Comparison of ENCODE assay signal across 8 cellular contexts in the genomic region with DNA sequence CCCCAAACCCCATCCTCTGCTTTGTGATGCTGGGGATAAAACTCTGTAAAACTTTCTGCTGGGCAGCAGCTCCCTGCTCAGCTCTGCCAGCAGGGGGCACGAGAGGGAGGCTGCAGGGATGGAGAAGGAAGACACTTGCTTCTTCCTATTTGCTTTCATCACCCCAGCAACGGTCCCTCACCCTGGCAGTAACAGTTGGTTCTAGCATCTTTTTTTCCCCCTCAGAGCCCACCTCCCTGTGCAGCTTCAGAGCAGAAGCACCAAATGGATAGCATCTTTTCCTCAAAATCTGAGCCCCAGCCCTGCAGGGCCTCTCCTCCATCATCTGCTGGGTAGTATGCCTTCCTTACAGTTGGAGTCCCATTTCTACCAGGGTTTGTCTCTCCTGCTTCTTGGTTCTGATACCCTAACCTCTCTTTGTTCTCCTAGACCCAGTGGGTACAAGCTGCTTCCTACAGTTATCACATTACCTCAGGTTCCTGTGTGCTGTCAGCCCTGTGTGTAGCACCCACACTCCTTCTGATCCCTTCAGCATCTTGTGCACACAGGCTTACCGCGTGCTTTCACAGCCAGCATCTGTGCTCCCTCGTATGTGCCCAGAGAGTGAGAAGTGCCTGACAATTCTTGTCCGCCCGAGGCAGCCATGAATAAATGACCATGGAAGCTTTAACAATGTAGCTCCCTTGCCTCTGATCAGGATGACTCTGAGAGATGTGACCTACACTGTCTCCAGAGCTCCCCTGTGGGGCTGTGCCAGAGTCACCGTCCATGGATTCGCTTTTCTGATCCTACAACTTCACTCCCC. TPM values are rescaled to one million over a fixed set of nuclear protein-coding genes. Genes with fewer than 3 reads are reported as not detected.
DNase-seq lines count a peak whose midpoint lies in the region; ATAC-seq and TF ChIP-seq lines count a peak whose summit lies in the region.

No MANE protein-coding gene starts in this region.

- peak overlapping the region; percentile 92 for H3K27ac Mint-ChIP-seq in neural progenitor cell

- peak; percentile 52 for DNase-seq in AG09319 (ENCODE audit: extremely low read depth, low read depth)
- peak; percentile 81 for DNase-seq in HT-29 (ENCODE audit: low spot score)
- peak; percentile 69 to 88 (median 87) for DNase-seq in Peyer's patch
- peak; percentile 85 to 87 for DNase-seq in activated T-cell treated with anti-CD3 and anti-CD28 coated beads, Interleukin-2, amount 50 U/mL, for 48 hours
- DNase-seq in esophagus squamous epithelium (lab: John Stamatoyannopoulos, UW) = no peak
- DNase-seq in neural progenitor cell (ENCODE audit: low spot score) = peak; percentile 80
- peak; percentile 59 for DNase-seq in stromal cell of bone marrow (ENCODE audit: low read depth)

- H3K9me3 ChIP-seq in Peyer's patch (no peaks in the 10 kb centered on the region), esophagus squamous epithelium (no peaks in the 10 kb centered on the region), neural progenitor cell (ENCODE audit: low read depth) (no peaks in the 10 kb centered on the region)

- intact Hi-C loops in esophagus squamous epithelium (cut with DNase I) = loop anchor here (5.0 to 10.0 kb wide), 2 partner anchors 135 to 192 kb away; no protein-coding TSS in a partner anchor

- peaks cover 9% of the 10 kb centered on the region for H3F3A ChIP-seq in neural progenitor cell (ENCODE audit: low read depth)

- H4K20me1 ChIP-seq in neural progenitor cell (ENCODE audit: low read depth) = peaks cover 9% of the 10 kb centered on the region

- H3K27me3 Mint-ChIP-seq in neural progenitor cell (ENCODE audit: insufficient read depth, low read depth) = no peaks in the 10 kb centered on the region

- H3K4me3 Mint-ChIP-seq in neural progenitor cell = no peak overlapping the region

- no peaks in the 10 kb centered on the region for H3K9me3 Mint-ChIP-seq in neural progenitor cell

- H3K36me3 ChIP-seq in Peyer's patch (no peaks in the 10 kb centered on the region), esophagus squamous epithelium (no peaks in the 10 kb centered on the region), neural progenitor cell (peaks cover 8% of the 10 kb centered on the region)

- 56 to 59% methylated on average over 9 of the region's 9 CpGs for WGBS in esophagus squamous epithelium, 2 donors

- peaks cover 0 to 5% (median 0%) of the 10 kb centered on the region in 4 donors for H3K4me1 ChIP-seq in Peyer's patch
- peaks cover 0 to 9% (median 0%) of the 10 kb centered on the region in 3 donors for H3K4me1 ChIP-seq in esophagus squamous epithelium
- no peaks in the 10 kb centered on the region for H3K4me1 ChIP-seq in neural progenitor cell

- TF ChIP-seq POLR2A in Peyer's patch (IDR thresholded peaks at IDR 0.05) = peak in 1 of 2 donors; percentile 14
- no peak for TF ChIP-seq POLR2A in esophagus squamous epithelium (IDR thresholded peaks at IDR 0.05)

- TF ChIP-seq CTCF in AG09319 (IDR thresholded peaks at IDR 0.05; ENCODE audit: low read depth, low read length) (peak; percentile 100), Peyer's patch (IDR thresholded peaks at IDR 0.05) (peak; percentile 71 to 93 (median 86)), esophagus squamous epithelium (IDR thresholded peaks at IDR 0.05) (peak; percentile 78 to 95 (median 92)), neural progenitor cell (IDR thresholded peaks at IDR 0.05) (peak; percentile 93)

- no peak overlapping the region for H3K4me3 ChIP-seq in Peyer's patch
- no peak overlapping the region for H3K4me3 ChIP-seq in esophagus squamous epithelium
- H3K4me3 ChIP-seq in neural progenitor cell = no peak overlapping the region

- peaks cover 25% of the 10 kb centered on the region for H3K36me3 Mint-ChIP-seq in neural progenitor cell

- no peak overlapping the region for H3K27ac ChIP-seq in Peyer's patch
- H3K27ac ChIP-seq in esophagus squamous epithelium = peak overlapping the region in 1 of 4 donors; percentile 19
- no peak overlapping the region for H3K27ac ChIP-seq in neural progenitor cell

- peaks cover 9% of the 10 kb centered on the region for H3K4me1 Mint-ChIP-seq in neural progenitor cell

- no peak overlapping the region for H2AFZ ChIP-seq in neural progenitor cell (replicated peaks)

- no peak overlapping the region for H3K4me2 ChIP-seq in neural progenitor cell

- ATAC-seq in GM18861 (IDR thresholded peaks at IDR 0.05; ENCODE audit: unreplicated experiment) = peak; percentile 59

- peaks cover 25% of the 10 kb centered on the region for H3K79me2 ChIP-seq in neural progenitor cell (ENCODE audit: low read depth)

- no peak overlapping the region for H3K9ac ChIP-seq in neural progenitor cell

- H3K27me3 ChIP-seq in Peyer's patch (no peaks in the 10 kb centered on the region), esophagus squamous epithelium (no peaks in the 10 kb centered on the region), neural progenitor cell (no peaks in the 10 kb centered on the region)

RNA-seq across cellular contexts. Expression of a gene that starts 14.5 kb away (rescaled TPM):
- total RNA-seq in HT-29 (2014; rRNA removed; shearing (Covaris generic)) = 2.5 and 4.0 TPM in 2 replicates
- total RNA-seq in Peyer's patch (10 to 100 TPM in 1 of 4 donors, 1 to 10 TPM in 1, under 1 TPM in 2; 0.54 to 19.0 (median 1.3) TPM), esophagus squamous epithelium (10 to 100 TPM in 1 of 4 donors, 1 to 10 TPM in 3; 4.3 to 14.4 (median 6.7) TPM), neural progenitor cell (ENCODE audit: low replicate concordance) (28.2 and 53.7 TPM in 2 replicates)

RNA-seq across cellular contexts. Expression of a gene that starts 29.1 kb away (rescaled TPM):
- 1.4 and 1.6 TPM in 2 replicates for total RNA-seq in HT-29 (2014; rRNA removed; shearing (Covaris generic))
- total RNA-seq in Peyer's patch = 1 to 10 TPM in 1 of 4 donors, not detected in 3; 5.8 TPM
- total RNA-seq in esophagus squamous epithelium = not detected
- total RNA-seq in neural progenitor cell (ENCODE audit: low replicate concordance) = not detected in 2 replicates

RNA-seq across cellular contexts. Expression of a gene that starts 34.3 kb away (rescaled TPM):
- not detected in 2 replicates for total RNA-seq in HT-29 (2014; rRNA removed; shearing (Covaris generic))
- total RNA-seq in Peyer's patch (not detected), esophagus squamous epithelium (10 to 100 TPM in 1 of 4 donors, 1 to 10 TPM in 2, under 1 TPM in 1; 0.53 to 37.4 (median 4.3) TPM), neural progenitor cell (ENCODE audit: low replicate concordance) (1.3 and 3.2 TPM in 2 replicates)
